In genomic region chr16:89616576-89617437, GRCh38 we compare ENCODE assay signal across 1 cellular context.
TF ChIP-seq lines count a peak whose summit lies in the region.

No MANE protein-coding gene starts in this region.

TF ChIP-seq in GM12878, 131 proteins besides CTCF, POLR2A, EP300 and RAD21:
- TF ChIP-seq IKZF1 (conservative IDR thresholded peaks at IDR 0.05) (peak; percentile 46; the same call in 1 of the 2 replicates), SUPT20H (IDR thresholded peaks at IDR 0.05; ENCODE audit: borderline replicate concordance, control insufficient read depth, low read depth, low read length) (no peak), CREM (IDR thresholded peaks at IDR 0.05; ENCODE audit: low read depth) (no peak), ETV6 (conservative IDR thresholded peaks at IDR 0.05 in 1 of 2, IDR thresholded peaks at IDR 0.05 in 1 of 2; ENCODE audit: borderline replicate concordance in 1 of 2, low read depth in 1 of 2) (peak in 1 of 2 experiments; percentile 94; a peak in 2 of 4 replicates), POU2F2 (IDR thresholded peaks at IDR 0.05; ENCODE audit: borderline replicate concordance, low read depth, low read length) (no peak), ZNF592 (IDR thresholded peaks at IDR 0.05) (no peak), BCL3 (IDR thresholded peaks at IDR 0.05; ENCODE audit: borderline replicate concordance, insufficient read depth, low read depth, low read length, poor library complexity, severe bottlenecking) (no peak), MTA2 (IDR thresholded peaks at IDR 0.05; ENCODE audit: low read depth) (no peak), STAT1 (conservative IDR thresholded peaks at IDR 0.05) (no peak), POLR2AphosphoS5 (IDR thresholded peaks at IDR 0.05; ENCODE audit: low read length) (no peak), IRF3 (IDR thresholded peaks at IDR 0.05) (no peak), EGR1 (IDR thresholded peaks at IDR 0.05; ENCODE audit: borderline replicate concordance in 1 of 2, low read depth in 2 of 2, low read length in 2 of 2) (0 out of 3 replicates have a peak, but pooled peaks of 1 of the 2 experiments have one; percentile 13)
